9 cellular contexts compared by ENCODE assay signal in the genomic region with DNA sequence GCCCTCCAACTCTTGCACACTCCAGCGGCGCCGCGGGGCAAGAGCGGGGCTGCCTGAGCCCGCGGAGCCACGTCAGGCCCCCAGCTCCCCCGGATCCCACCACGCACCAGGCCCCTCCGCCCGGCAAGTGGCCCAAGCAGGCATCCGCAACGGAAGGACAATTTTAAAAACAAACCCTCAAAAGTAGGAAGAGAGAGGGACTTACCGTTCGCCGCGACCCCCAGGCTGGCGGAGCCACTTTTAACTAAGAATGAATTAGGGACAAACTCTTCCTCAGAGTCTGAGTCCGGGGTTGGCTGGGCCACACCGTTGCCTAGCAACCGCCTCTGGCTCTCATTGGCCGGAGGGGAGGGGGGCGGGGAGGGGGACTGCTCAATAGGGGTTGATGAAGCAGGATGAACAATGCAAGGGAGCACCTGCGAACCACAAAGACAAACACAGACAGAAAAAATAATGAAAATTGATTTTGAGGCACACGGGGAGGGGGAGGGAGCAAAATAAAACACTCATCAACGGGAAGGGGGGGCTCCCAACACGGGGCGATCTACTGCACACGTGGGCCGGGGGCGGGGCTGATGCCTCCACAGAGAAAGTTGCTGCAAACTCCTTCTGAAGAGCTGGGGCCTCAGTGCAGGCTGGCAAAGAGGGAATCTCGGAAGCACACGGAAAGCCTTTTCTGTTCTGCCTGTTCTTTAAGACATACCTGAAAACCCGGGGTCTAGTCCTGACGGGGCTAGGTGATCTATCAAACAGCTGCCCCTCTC.
A peak's percentile ranks its signal among the peaks of the same experiment; 100 is the strongest.
DNase-seq lines count a peak whose midpoint lies in the region; TF ChIP-seq lines count a peak whose summit lies in the region.
"Had no signal": no experiment of that assay in that cellular context is flagged by ENCODE, and none has a peak within 500 bp of the region (broad histone marks: within the 10 kb centered on the region; RNA-seq: fewer than 3 reads in every experiment).

No MANE protein-coding gene starts in this region.

- TF ChIP-seq CTCF in AG10803 (conservative IDR thresholded peaks at IDR 0.05; ENCODE audit: low read length) (no peak), astrocyte of the cerebellum (IDR thresholded peaks at IDR 0.05; ENCODE audit: low read depth, low read length, missing control alignments) (no peak)

- H3K4me3 ChIP-seq in AG10803 (ENCODE audit: low read length) = no peak overlapping the region
- peak overlapping the region; percentile 35 for H3K4me3 ChIP-seq in astrocyte of the cerebellum (ENCODE audit: low read depth, low read length)
- H3K4me3 ChIP-seq: esophagus squamous epithelium had no signal

- in situ Hi-C loops in astrocyte of the cerebellum (cut with HindIII; ENCODE audit: low sequenced_read_pairs) = no loop called here

- DNase-seq in AG10803 (ENCODE audit: low read depth) (peak; percentile 25), NCI-H1092 (lab: John Stamatoyannopoulos, UW) (peak; percentile 92), astrocyte of the cerebellum (ENCODE audit: low read depth) (peak; percentile 18), kidney glomerular epithelial cell (lab: John Stamatoyannopoulos, UW) (peak; percentile 28), foreskin melanocyte (no peak), NCI-H1694 (lab: John Stamatoyannopoulos, UW) (no peak), NAMALWA (ENCODE audit: low spot score) (no peak)
- DNase-seq in activated CD8-positive, alpha-beta memory T cell treated with anti-CD3 and anti-CD28 coated beads for 24 hours = no peak
- DNase-seq: esophagus squamous epithelium had no signal

Comparison
In these comparisons a context has a peak if more than half of its experiments do, and no peak if none do; other contexts are left out.
1. DNase-seq: peak in AG10803 (single experiment), NCI-H1092 (single experiment), astrocyte of the cerebellum (single experiment) and kidney glomerular epithelial cell (single experiment); none in foreskin melanocyte (single experiment), NCI-H1694 (single experiment), NAMALWA (single experiment) and activated CD8-positive, alpha-beta memory T cell treated with anti-CD3 and anti-CD28 coated beads for 24 hours (single experiment).